Comparison of ENCODE assay signal across 28 cellular contexts in the genomic region with DNA sequence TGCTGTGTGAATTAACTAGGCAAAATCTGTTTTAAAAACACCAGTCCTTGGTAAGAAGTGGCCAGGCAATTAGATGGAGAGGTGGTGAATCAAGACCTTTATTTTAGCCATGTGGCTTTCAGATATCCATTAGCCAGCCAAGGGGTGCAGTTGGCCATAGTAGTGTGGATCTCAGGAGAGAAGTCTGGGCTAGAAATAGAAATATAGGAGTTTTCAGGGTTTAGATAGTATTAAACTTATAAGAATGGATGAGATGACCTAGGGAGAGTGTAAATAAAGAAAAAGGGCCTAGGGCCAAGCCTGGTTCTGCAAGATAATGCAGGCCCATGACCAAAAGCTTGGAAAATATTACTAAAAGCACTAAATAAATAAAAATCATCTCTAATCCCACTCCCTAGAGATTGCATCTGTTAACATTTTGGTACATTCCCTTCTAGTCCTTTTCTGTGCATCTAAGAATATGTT.
"Had no signal": no experiment of that assay in that cellular context is flagged by ENCODE, and none has a peak within 500 bp of the region (broad histone marks: within the 10 kb centered on the region; RNA-seq: fewer than 3 reads in every experiment).

No MANE protein-coding gene starts in this region.

- H3K36me3 ChIP-seq: neural progenitor cell, ovary, right lobe of liver, sigmoid colon, stomach, thoracic aorta, thyroid gland, tibial nerve, upper lobe of left lung, vagina had no signal

- H3K27me3 Mint-ChIP-seq: naive thymus-derived CD8-positive, alpha-beta T cell; progenitor cell of endocrine pancreas; stimulated activated naive B cell treated with anti-CD40 and anti-IgM and Interleukin-4, amounts not matched to agents 10 μg/mL and 1 μg/mL and 100 μg/mL, for 72 hours; stimulated activated naive CD8-positive, alpha-beta T cell treated with anti-CD3 and anti-CD28 coated beads, Interleukin-15, Interleukin-2, amounts not matched to agents 100 ng/mL and 50 ng/mL, for 24 hours had no signal

- H3K27me3 ChIP-seq: neural progenitor cell, ovary, right lobe of liver, sigmoid colon, stomach, thyroid gland, tibial nerve, upper lobe of left lung, vagina had no signal

- H3K27ac ChIP-seq: neural progenitor cell, ovary, parathyroid adenoma, psoas muscle, right lobe of liver, sigmoid colon, stomach, thoracic aorta, thyroid gland, tibial nerve, upper lobe of left lung, vagina had no signal

- ATAC-seq: naive thymus-derived CD8-positive, alpha-beta T cell; natural killer cell treated with Interleukin-12 subunit alpha and Interleukin-12 subunit beta and Interleukin-15 and Interleukin-18, amount 100 ng/mL, for 72 hours; psoas muscle; right cardiac atrium; stimulated activated effector memory CD8-positive, alpha-beta T cell treated with anti-CD3 and anti-CD28 coated beads, Interleukin-12 subunit alpha, Interleukin-12 subunit beta, amount 100 ng/mL, for 72 hours; stimulated activated naive B cell treated with anti-CD40 and anti-IgM and Interleukin-4, amounts not matched to agents 10 μg/mL and 1 μg/mL and 100 μg/mL, for 72 hours had no signal

- DNase-seq: naive thymus-derived CD8-positive, alpha-beta T cell; occipital lobe; ovary; posterior cingulate gyrus; psoas muscle; right cardiac atrium; right lobe of liver; sigmoid colon; small intestine; stimulated activated CD4-positive, alpha-beta T cell treated with anti-CD3 and anti-CD28 coated beads, Interleukin-15, amount 100 ng/mL, for 24 hours; stimulated activated CD4-positive, alpha-beta T cell treated with anti-CD3 and anti-CD28 coated beads, Interleukin-2, amount 100 ng/mL, for 24 hours; stimulated activated CD4-positive, alpha-beta T cell treated with anti-CD3 and anti-CD28 coated beads, Interleukin-2, amount 100 ng/mL, for 48 hours; stimulated activated CD4-positive, alpha-beta T cell treated with anti-CD3 and anti-CD28 coated beads, Interleukin-4, amount 100 ng/mL, for 24 hours; stimulated activated naive B cell treated with anti-CD40 and anti-IgM and Interleukin-4, amounts not matched to agents 10 μg/mL and 1 μg/mL and 100 μg/mL, for 72 hours; stimulated activated naive CD4-positive, alpha-beta T cell treated with Interleukin-2 at 50 U/mL for 16 hours; stomach; thyroid gland; trophoblast cell; upper lobe of left lung had no signal

- H3K4me2 ChIP-seq: neural progenitor cell had no signal

- H3K79me2 ChIP-seq: parathyroid adenoma had no signal

- H2AFZ ChIP-seq: neural progenitor cell, parathyroid adenoma had no signal

- H3K4me3 ChIP-seq: neural progenitor cell, ovary, psoas muscle, right lobe of liver, sigmoid colon, stomach, thoracic aorta, thyroid gland, tibial nerve, upper lobe of left lung, vagina had no signal

- H3K36me3 Mint-ChIP-seq: naive thymus-derived CD8-positive, alpha-beta T cell; natural killer cell treated with Interleukin-12 subunit alpha and Interleukin-12 subunit beta and Interleukin-15 and Interleukin-18, amount 100 ng/mL, for 72 hours; neural progenitor cell; stimulated activated effector memory CD8-positive, alpha-beta T cell treated with anti-CD3 and anti-CD28 coated beads, Interleukin-12 subunit alpha, Interleukin-12 subunit beta, amount 100 ng/mL, for 72 hours; stimulated activated naive B cell treated with anti-CD40 and anti-IgM and Interleukin-4, amounts not matched to agents 10 μg/mL and 1 μg/mL and 100 μg/mL, for 72 hours had no signal

- H3K9me3 Mint-ChIP-seq: naive thymus-derived CD8-positive, alpha-beta T cell; natural killer cell treated with Interleukin-12 subunit alpha and Interleukin-12 subunit beta and Interleukin-15 and Interleukin-18, amount 100 ng/mL, for 72 hours; neural progenitor cell; stimulated activated effector memory CD8-positive, alpha-beta T cell treated with anti-CD3 and anti-CD28 coated beads, Interleukin-12 subunit alpha, Interleukin-12 subunit beta, amount 100 ng/mL, for 72 hours; stimulated activated naive B cell treated with anti-CD40 and anti-IgM and Interleukin-4, amounts not matched to agents 10 μg/mL and 1 μg/mL and 100 μg/mL, for 72 hours; stimulated activated naive CD8-positive, alpha-beta T cell treated with anti-CD3 and anti-CD28 coated beads, Interleukin-15, Interleukin-2, amounts not matched to agents 100 ng/mL and 50 ng/mL, for 24 hours had no signal

- H3K9me3 ChIP-seq: ovary, psoas muscle, right lobe of liver, sigmoid colon, stomach, thoracic aorta, thyroid gland, tibial nerve, upper lobe of left lung, vagina had no signal

- H3K4me3 Mint-ChIP-seq: naive thymus-derived CD8-positive, alpha-beta T cell; natural killer cell treated with Interleukin-12 subunit alpha and Interleukin-12 subunit beta and Interleukin-15 and Interleukin-18, amount 100 ng/mL, for 72 hours; neural progenitor cell; stimulated activated effector memory CD8-positive, alpha-beta T cell treated with anti-CD3 and anti-CD28 coated beads, Interleukin-12 subunit alpha, Interleukin-12 subunit beta, amount 100 ng/mL, for 72 hours; stimulated activated naive B cell treated with anti-CD40 and anti-IgM and Interleukin-4, amounts not matched to agents 10 μg/mL and 1 μg/mL and 100 μg/mL, for 72 hours; stimulated activated naive CD8-positive, alpha-beta T cell treated with anti-CD3 and anti-CD28 coated beads, Interleukin-15, Interleukin-2, amounts not matched to agents 100 ng/mL and 50 ng/mL, for 24 hours had no signal

- H3K4me1 ChIP-seq: parathyroid adenoma, psoas muscle, right lobe of liver, sigmoid colon, stomach, thyroid gland, upper lobe of left lung, vagina had no signal

- H3K27ac Mint-ChIP-seq: neural progenitor cell; progenitor cell of endocrine pancreas; stimulated activated effector memory CD8-positive, alpha-beta T cell treated with anti-CD3 and anti-CD28 coated beads, Interleukin-12 subunit alpha, Interleukin-12 subunit beta, amount 100 ng/mL, for 72 hours; stimulated activated naive B cell treated with anti-CD40 and anti-IgM and Interleukin-4, amounts not matched to agents 10 μg/mL and 1 μg/mL and 100 μg/mL, for 72 hours had no signal
